ENCODE assay signal across 23 cellular contexts in the genomic region with DNA sequence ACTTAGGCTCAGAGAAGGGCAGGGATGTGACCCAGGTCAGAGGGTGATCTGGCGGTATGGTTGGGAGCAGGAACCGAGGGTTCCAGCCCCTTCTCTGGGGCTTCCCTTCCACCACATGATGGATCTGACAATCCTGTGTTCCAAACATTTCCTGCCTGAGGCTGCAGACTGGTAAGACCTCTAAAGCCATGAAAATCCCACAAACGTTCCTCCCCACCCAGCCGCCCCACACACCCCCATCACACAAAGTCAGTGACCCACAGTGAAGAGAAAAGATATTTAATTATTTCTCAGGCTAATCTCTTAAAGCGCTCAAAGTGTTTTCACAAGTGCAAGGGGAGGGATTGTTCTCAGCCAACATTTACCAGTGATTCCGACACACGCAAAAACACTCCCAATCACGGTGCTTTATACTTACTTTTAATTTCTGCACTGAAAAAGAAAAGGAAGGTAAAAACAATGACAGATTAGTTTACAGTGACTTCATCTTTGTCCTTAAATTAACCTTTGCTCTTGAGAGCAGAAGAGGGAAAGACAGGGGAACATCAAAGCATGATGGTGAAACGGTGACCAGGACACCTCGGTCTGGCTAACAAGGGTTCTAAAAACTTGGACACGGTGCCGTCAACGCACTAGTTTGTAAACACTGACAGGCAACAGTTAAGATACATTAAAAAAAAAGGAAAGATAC. TPM values are rescaled to one million over a fixed set of nuclear protein-coding genes. Genes with fewer than 3 reads are reported as not detected.
DNase-seq lines count a peak whose midpoint lies in the region; ATAC-seq, FAIRE-seq and TF ChIP-seq lines count a peak whose summit lies in the region.
"Had no signal": no experiment of that assay in that cellular context is flagged by ENCODE, and none has a peak within 500 bp of the region (broad histone marks: within the 10 kb centered on the region; RNA-seq: fewer than 3 reads in every experiment).

No MANE protein-coding gene starts in this region.

- H4K91ac ChIP-seq in H1 (replicated peaks; ENCODE audit: insufficient read length, low read length), result no peak overlapping the region

- no peaks in the 10 kb centered on the region for H3K23me2 ChIP-seq in H1 (ENCODE audit: low read depth, low read length)

- no peak overlapping the region for H3K4ac ChIP-seq in H1 (replicated peaks; ENCODE audit: insufficient read length, low read depth, low read length)

- no peaks in the 10 kb centered on the region for H3K27me3 ChIP-seq in H1 (replicated peaks in 1 of 4; ENCODE audit: control insufficient read depth in 3 of 4, extremely low read depth in 1 of 4, insufficient read depth in 3 of 4, low read length in 3 of 4)
- no peaks in the 10 kb centered on the region for H3K27me3 ChIP-seq in H7 (ENCODE audit: control insufficient read depth, insufficient read depth, low read length)
- H3K27me3 ChIP-seq: ascending aorta, stomach, upper lobe of left lung had no signal

- no peaks in the 10 kb centered on the region for H3K9me3 Mint-ChIP-seq in activated CD4-positive, alpha-beta T cell treated with anti-CD3 and anti-CD28 coated beads for 36 hours (ENCODE audit: low read depth)
- no peaks in the 10 kb centered on the region for H3K9me3 Mint-ChIP-seq in activated CD4-positive, alpha-beta T cell treated with anti-CD3 and anti-CD28 coated beads, Interleukin-2, amount 10 ng/mL, durations not matched to agents 24 days and 14 days
- H3K9me3 Mint-ChIP-seq in T-cell, result no peaks in the 10 kb centered on the region
- H3K9me3 Mint-ChIP-seq in osteocyte (ENCODE audit: unreplicated experiment), result no peaks in the 10 kb centered on the region
- no peaks in the 10 kb centered on the region for H3K9me3 Mint-ChIP-seq in nephron progenitor cell
- H3K9me3 Mint-ChIP-seq: effector memory CD8-positive, alpha-beta T cell had no signal

- H3K79me2 ChIP-seq in H1 (ENCODE audit: control insufficient read depth in 1 of 2, insufficient read depth in 2 of 2, low read length in 2 of 2), result no peaks in the 10 kb centered on the region

- 96% methylated on average over 13 of the region's 13 CpGs; no CpG with 5 or more reads in 1 of the 2 experiments for WGBS in H1 (ENCODE audit: extremely low coverage in 1 of 2, insufficient coverage in 1 of 2, insufficient read length in 1 of 2, insufficient replicate concordance in 2 of 2, low coverage in 1 of 2, low lambda C conversion rate in 2 of 2, missing lambda C conversion rate in 1 of 2), 2 experiments

- H3K36me3 Mint-ChIP-seq in activated CD4-positive, alpha-beta T cell treated with anti-CD3 and anti-CD28 coated beads for 36 hours (ENCODE audit: low read depth), result peaks cover 64% of the 10 kb centered on the region
- peaks cover 62% of the 10 kb centered on the region for H3K36me3 Mint-ChIP-seq in activated CD4-positive, alpha-beta T cell treated with anti-CD3 and anti-CD28 coated beads, Interleukin-2, amount 10 ng/mL, durations not matched to agents 24 days and 14 days (ENCODE audit: low read depth)
- H3K36me3 Mint-ChIP-seq in T-cell (peaks cover 48% of the 10 kb centered on the region), osteocyte (ENCODE audit: unreplicated experiment) (peaks cover 56% of the 10 kb centered on the region), nephron progenitor cell (ENCODE audit: low read depth) (peaks cover 35% of the 10 kb centered on the region)

- H3K9me3 ChIP-seq in H1 (ENCODE audit: insufficient read depth in 2 of 2, low read depth in 1 of 2, low read length in 1 of 2), result no peaks in the 10 kb centered on the region
- H3K9me3 ChIP-seq: ascending aorta, SK-N-SH, stomach, upper lobe of left lung had no signal

- H3K23ac ChIP-seq in H1 (ENCODE audit: insufficient read length), result no peak overlapping the region

- peaks cover 7% of the 10 kb centered on the region for H3K4me1 Mint-ChIP-seq in activated CD4-positive, alpha-beta T cell treated with anti-CD3 and anti-CD28 coated beads for 36 hours
- H3K4me1 Mint-ChIP-seq in activated CD4-positive, alpha-beta T cell treated with anti-CD3 and anti-CD28 coated beads, Interleukin-2, amount 10 ng/mL, durations not matched to agents 24 days and 14 days, result peaks cover 1% of the 10 kb centered on the region
- peaks cover 0 to 4% (median 1%) of the 10 kb centered on the region in 3 donors for H3K4me1 Mint-ChIP-seq in T-cell
- peaks cover 13% of the 10 kb centered on the region for H3K4me1 Mint-ChIP-seq in osteocyte (ENCODE audit: unreplicated experiment)
- H3K4me1 Mint-ChIP-seq in nephron progenitor cell, result peaks cover 13% of the 10 kb centered on the region
- H3K4me1 Mint-ChIP-seq: B cell had no signal

- H3K14ac ChIP-seq in H1 (ENCODE audit: insufficient read length), result no peak overlapping the region

- H2AFZ ChIP-seq in H1 (ENCODE audit: low read length), result no peak overlapping the region

- H3K79me1 ChIP-seq in H1 (ENCODE audit: low read depth, low read length), result no peaks in the 10 kb centered on the region

- no peak for TF ChIP-seq RAD21 in H1 (IDR thresholded peaks at IDR 0.05 in 1 of 2, conservative IDR thresholded peaks at IDR 0.05 in 1 of 2; ENCODE audit: low read depth in 2 of 2, low read length in 2 of 2)

- TF ChIP-seq CTCF in H1 (IDR thresholded peaks at IDR 0.05; ENCODE audit: control extremely low read depth in 1 of 3, insufficient read depth in 1 of 3, low read depth in 1 of 3, low read length in 3 of 3) (no peak), osteocyte (IDR thresholded peaks at IDR 0.05) (no peak), nephron progenitor cell (IDR thresholded peaks at IDR 0.05) (no peak)

- no peak overlapping the region for H2BK20ac ChIP-seq in H1 (ENCODE audit: low read length)

- H3K4me3 Mint-ChIP-seq in activated CD4-positive, alpha-beta T cell treated with anti-CD3 and anti-CD28 coated beads for 36 hours, result no peak overlapping the region
- H3K4me3 Mint-ChIP-seq in activated CD4-positive, alpha-beta T cell treated with anti-CD3 and anti-CD28 coated beads, Interleukin-2, amount 10 ng/mL, durations not matched to agents 24 days and 14 days, result no peak overlapping the region
- H3K4me3 Mint-ChIP-seq in T-cell, result no peak overlapping the region
- no peak overlapping the region for H3K4me3 Mint-ChIP-seq in osteocyte (ENCODE audit: unreplicated experiment)
- no peak overlapping the region for H3K4me3 Mint-ChIP-seq in nephron progenitor cell
- H3K4me3 Mint-ChIP-seq: B cell; effector memory CD8-positive, alpha-beta T cell had no signal

- no peak overlapping the region for H2BK12ac ChIP-seq in H1 (ENCODE audit: low read depth, low read length)

- no peak overlapping the region for H3K27ac ChIP-seq in H1 (ENCODE audit: low read depth, low read length)
- H3K27ac ChIP-seq: 22Rv1, ascending aorta, stomach, upper lobe of left lung had no signal

- no peak overlapping the region for H3K4me2 ChIP-seq in H1 (ENCODE audit: insufficient read depth in 1 of 2, low read depth in 2 of 2, low read length in 2 of 2)
- H3K4me2 ChIP-seq: SK-N-SH had no signal

- POLR2A ChIA-PET in activated CD4-positive, alpha-beta T cell treated with anti-CD3 and anti-CD28 coated beads for 36 hours (lab: Charles Lee), result no interaction called here
- POLR2A ChIA-PET in T-cell (lab: Charles Lee) (no interaction called here), H1 (lab: Charles Lee; ENCODE audit: partially characterized antibody) (interaction anchor here (0.7 kb wide), 1 partner anchor 77 kb away, joined by 3 read pairs; no protein-coding TSS in a partner anchor)

- TF ChIP-seq EP300 in H1 (IDR thresholded peaks at IDR 0.05; ENCODE audit: borderline replicate concordance in 1 of 2, low read depth in 2 of 2, low read length in 2 of 2), result no peak

- ATAC-seq in activated CD4-positive, alpha-beta T cell treated with anti-CD3 and anti-CD28 coated beads for 36 hours, result no peak
- no peak for ATAC-seq in T-cell (replicated peaks in 1 of 4)

- CTCF ChIA-PET in activated CD4-positive, alpha-beta T cell treated with anti-CD3 and anti-CD28 coated beads for 36 hours (lab: Charles Lee), result no interaction called here
- CTCF ChIA-PET in T-cell (lab: Charles Lee) (no interaction called here), H1 (lab: Charles Lee; ENCODE audit: partially characterized antibody) (no interaction called here)

- H4K20me1 ChIP-seq in H1 (replicated peaks in 1 of 2; ENCODE audit: control insufficient read depth in 1 of 2, insufficient read depth in 2 of 2, low read length in 2 of 2), result peaks cover 12 to 13% of the 10 kb centered on the region in 2 experiments

- no peak overlapping the region for H3K18ac ChIP-seq in H1 (ENCODE audit: extremely low read depth, low read length)

- no peak overlapping the region for H3K9ac ChIP-seq in H1 (replicated peaks in 1 of 4; ENCODE audit: extremely low read depth in 1 of 4, low read depth in 3 of 4, low read length in 3 of 4)
- H3K9ac ChIP-seq: SK-N-SH had no signal

- no peak overlapping the region for H2BK5ac ChIP-seq in H1 (ENCODE audit: low read depth, low read length)

- H4K5ac ChIP-seq in H1 (ENCODE audit: insufficient read length, low read depth, low read length), result no peak overlapping the region

- no peak overlapping the region for H2AK5ac ChIP-seq in H1 (ENCODE audit: low read depth, low read length)

- 0 out of 3 replicates have a peak, but pooled peaks of 1 of the 2 experiments have one; percentile 7 for TF ChIP-seq POLR2A in H1 (IDR thresholded peaks at IDR 0.05; ENCODE audit: control extremely low read depth in 1 of 2, low read depth in 2 of 2, low read length in 2 of 2)

- H2BK15ac ChIP-seq in H1 (ENCODE audit: low read length), result no peak overlapping the region

- no peak for FAIRE-seq in H1 (lab: Jason Lieb, UNC)
- FAIRE-seq: GM18507, small intestine had no signal

- no peaks in the 10 kb centered on the region for H3K27me3 Mint-ChIP-seq in activated CD4-positive, alpha-beta T cell treated with anti-CD3 and anti-CD28 coated beads for 36 hours
- H3K27me3 Mint-ChIP-seq in activated CD4-positive, alpha-beta T cell treated with anti-CD3 and anti-CD28 coated beads, Interleukin-2, amount 10 ng/mL, durations not matched to agents 24 days and 14 days, result no peaks in the 10 kb centered on the region
- H3K27me3 Mint-ChIP-seq in T-cell (no peaks in the 10 kb centered on the region), osteocyte (ENCODE audit: unreplicated experiment) (no peaks in the 10 kb centered on the region), nephron progenitor cell (ENCODE audit: low read depth, poor library complexity) (no peaks in the 10 kb centered on the region)
- H3K27me3 Mint-ChIP-seq: B cell; effector memory CD8-positive, alpha-beta T cell had no signal

- H3K56ac ChIP-seq in H1 (replicated peaks; ENCODE audit: insufficient read length, low read depth, low read length), result no peak overlapping the region

- H4K8ac ChIP-seq in H1 (ENCODE audit: extremely low read depth, insufficient read depth, low read length), result 0 out of 2 replicates have a peak overlapping the region, but pooled peaks have one; percentile 37

- H3K4me1 ChIP-seq in H1 (replicated peaks in 1 of 4; ENCODE audit: control insufficient read depth in 3 of 4, insufficient read depth in 4 of 4, low read length in 3 of 4), result no peaks in the 10 kb centered on the region
- H3K4me1 ChIP-seq: ascending aorta had no signal

- intact Hi-C loops in activated CD4-positive, alpha-beta T cell treated with anti-CD3 and anti-CD28 coated beads for 36 hours (cut with DNase I, micrococcal nuclease), result no loop called here
- intact Hi-C loops in activated CD4-positive, alpha-beta T cell treated with anti-CD3 and anti-CD28 coated beads, Interleukin-2, amount 10 ng/mL, durations not matched to agents 24 days and 14 days (cut with micrococcal nuclease), result no loop called here

- H3K36me3 ChIP-seq in H1 (ENCODE audit: control insufficient read depth in 2 of 4, insufficient read depth in 4 of 4, low read length in 3 of 4) (peaks cover 28 to 70% (median 57%) of the 10 kb centered on the region in 4 experiments), H7 (replicated peaks; ENCODE audit: control insufficient read depth, insufficient read depth, low read length) (peaks cover 41% of the 10 kb centered on the region)

- no peak for DNase-seq in activated CD4-positive, alpha-beta T cell treated with anti-CD3 and anti-CD28 coated beads for 36 hours
- DNase-seq in activated CD4-positive, alpha-beta T cell treated with anti-CD3 and anti-CD28 coated beads, Interleukin-2, amount 10 ng/mL, durations not matched to agents 24 days and 14 days, result no peak
- peak in 1 of 34 experiments; percentile 13 for DNase-seq in T-cell
- no peak for DNase-seq in H1 (ENCODE audit: low read depth in 1 of 2, low spot score in 2 of 2)
- DNase-seq in osteocyte (ENCODE audit: extremely low spot score, unreplicated experiment), result no peak
- DNase-seq in nephron progenitor cell, result no peak
- DNase-seq in H7, result no peak
- DNase-seq in HuH-7 (ENCODE audit: low spot score), result no peak
- DNase-seq: activated gamma-delta T cell treated with Interleukin-2 at 50 U/mL for 16 hours; Calu3; effector memory CD8-positive, alpha-beta T cell; midbrain; NCI-H1092 treated with DMSO at 0.1 percent for 48 hours; RPMI8226; SK-N-SH had no signal

- H3K27ac Mint-ChIP-seq in activated CD4-positive, alpha-beta T cell treated with anti-CD3 and anti-CD28 coated beads for 36 hours, result peak overlapping the region; percentile 56
- H3K27ac Mint-ChIP-seq in activated CD4-positive, alpha-beta T cell treated with anti-CD3 and anti-CD28 coated beads, Interleukin-2, amount 10 ng/mL, durations not matched to agents 24 days and 14 days, result no peak overlapping the region
- peak overlapping the region; percentile 28 to 42 for H3K27ac Mint-ChIP-seq in T-cell
- H3K27ac Mint-ChIP-seq in osteocyte (ENCODE audit: unreplicated experiment), result peak overlapping the region; percentile 48
- H3K27ac Mint-ChIP-seq in nephron progenitor cell, result no peak overlapping the region
- H3K27ac Mint-ChIP-seq: B cell had no signal

- no peak overlapping the region for H3K4me3 ChIP-seq in H1 (ENCODE audit: extremely low read depth in 1 of 4, insufficient read depth in 2 of 4, low read depth in 3 of 4, low read length in 4 of 4)
- H3K4me3 ChIP-seq in H7 (ENCODE audit: insufficient read depth, low read depth, low read length), result no peak overlapping the region
- H3K4me3 ChIP-seq: ascending aorta, stomach, upper lobe of left lung had no signal

- H2BK120ac ChIP-seq in H1 (replicated peaks; ENCODE audit: low read depth, low read length), result no peak overlapping the region

RNA-seq across cellular contexts. Expression of a gene that starts 42.4 kb away (rescaled TPM):
- total RNA-seq in activated CD4-positive, alpha-beta T cell treated with anti-CD3 and anti-CD28 coated beads for 36 hours, result 100 to 1,000 TPM; 308 to 354 TPM
- 369 and 376 TPM in 2 replicates for total RNA-seq in activated CD4-positive, alpha-beta T cell treated with anti-CD3 and anti-CD28 coated beads, Interleukin-2, amount 10 ng/mL, durations not matched to agents 24 days and 14 days
- 100 to 1,000 TPM; 268 to 308 (median 304) TPM for total RNA-seq in T-cell
- total RNA-seq in H1 (2021; fragmentation: NEBNext Ultra II Directional; extraction: Animal tissue kit (Norgen Biotek cat#: 25700)), result 315 and 339 TPM in 2 replicates
- polyA plus RNA-seq in H1 (2011; rRNA removed), result 377 and 432 TPM in 2 replicates
- 375 TPM for polyA plus RNA-seq in H1 (2011; cell fraction: cytosol; rRNA removed)
- polyA plus RNA-seq in H1 (2011; cell fraction: nucleus; rRNA removed), result 381 TPM
- polyA plus RNA-seq in H1 (2012, experiment 1 of 2), result 213 to 348 TPM (median 304 TPM) in 4 replicates
- 195 TPM for polyA plus RNA-seq in H1 (2012, experiment 2 of 2)
- 135 TPM for polyA plus RNA-seq in H1 (2013, experiment 1 of 2)
- polyA plus RNA-seq in H1 (2013, experiment 2 of 2), result 138 TPM
- 264 and 269 TPM in 2 replicates for polyA minus RNA-seq in H1 (2011; rRNA and poly(A)+ RNA removed)
- polyA minus RNA-seq in H1 (2011; cell fraction: cytosol; rRNA and poly(A)+ RNA removed), result 174 TPM
- 135 TPM for polyA minus RNA-seq in H1 (2011; cell fraction: nucleus; rRNA and poly(A)+ RNA removed)
- total RNA-seq in osteocyte, result 533 and 537 TPM in 2 replicates
- total RNA-seq in H7 (2014; rRNA removed; shearing (Covaris generic)), result 219 and 254 TPM in 2 replicates

RNA-seq across cellular contexts. Expression of a gene that starts 52.9 kb away (rescaled TPM):
- under 1 TPM; 0.39 to 0.76 TPM for total RNA-seq in activated CD4-positive, alpha-beta T cell treated with anti-CD3 and anti-CD28 coated beads for 36 hours
- 1.6 and 2.4 TPM in 2 replicates for total RNA-seq in activated CD4-positive, alpha-beta T cell treated with anti-CD3 and anti-CD28 coated beads, Interleukin-2, amount 10 ng/mL, durations not matched to agents 24 days and 14 days
- total RNA-seq in T-cell, result 1 to 10 TPM; 3.0 to 5.2 (median 4.4) TPM
- 0.20 and 0.44 TPM in 2 replicates for total RNA-seq in H1 (2021; fragmentation: NEBNext Ultra II Directional; extraction: Animal tissue kit (Norgen Biotek cat#: 25700))
- 0.26 and 0.63 TPM in 2 replicates for polyA plus RNA-seq in H1 (2011; rRNA removed)
- 0.16 TPM for polyA plus RNA-seq in H1 (2011; cell fraction: cytosol; rRNA removed)
- polyA plus RNA-seq in H1 (2011; cell fraction: nucleus; rRNA removed), result 0.50 TPM
- 0.21 to 0.79 TPM (median 0.29 TPM) in 4 replicates for polyA plus RNA-seq in H1 (2012, experiment 1 of 2)
- not detected for polyA plus RNA-seq in H1 (2012, experiment 2 of 2)
- 0.43 TPM for polyA plus RNA-seq in H1 (2013, experiment 1 of 2)
- 0.33 TPM for polyA plus RNA-seq in H1 (2013, experiment 2 of 2)
- polyA minus RNA-seq in H1 (2011; rRNA and poly(A)+ RNA removed), result 0.32 and 0.38 TPM in 2 replicates
- polyA minus RNA-seq in H1 (2011; cell fraction: cytosol; rRNA and poly(A)+ RNA removed), result not detected
- 3.7 TPM for polyA minus RNA-seq in H1 (2011; cell fraction: nucleus; rRNA and poly(A)+ RNA removed)
- 0.31 and 0.43 TPM in 2 replicates for total RNA-seq in osteocyte
- 0.26 TPM in 1 of 2 replicates, not detected in the other for total RNA-seq in H7 (2014; rRNA removed; shearing (Covaris generic))
- total RNA-seq: NCI-H460 had no signal
- polyA plus RNA-seq: SK-N-SH had no signal

Comparison
In these comparisons a context has a peak if more than half of its experiments do, and no peak if none do; other contexts are left out.
1. H3K27ac Mint-ChIP-seq: peak in activated CD4-positive, alpha-beta T cell treated with anti-CD3 and anti-CD28 coated beads for 36 hours (single experiment), T-cell (2 of 2) and osteocyte (single experiment); none in activated CD4-positive, alpha-beta T cell treated with anti-CD3 and anti-CD28 coated beads, Interleukin-2, amount 10 ng/mL, durations not matched to agents 24 days and 14 days (single experiment) and nephron progenitor cell (single experiment).